8 cellular contexts compared by ENCODE assay signal in genomic region chr15:62549345-62549970, GRCh38.
DNase-seq lines count a peak whose midpoint lies in the region; ATAC-seq, FAIRE-seq and TF ChIP-seq lines count a peak whose summit lies in the region.

No MANE protein-coding gene starts in this region.

- H3K27ac ChIP-seq in A549 (no peak overlapping the region), coronary artery (no peak overlapping the region)

- DNase-seq in A549 (ENCODE audit: low read depth in 1 of 2, low spot score in 1 of 2) (peak; percentile 71 to 76), GM12865 (ENCODE audit: low read depth) (peak; percentile 39), RPMI7951 (ENCODE audit: low read depth) (peak; percentile 62), foreskin melanocyte (peak; percentile 17), coronary artery (ENCODE audit: low spot score) (no peak), T-helper 1 cell (no peak), activated gamma-delta T cell treated with Interleukin-2 at 50 U/mL for 16 hours (no peak)

- peaks cover 6% of the 10 kb centered on the region; the same call in 1 of the 3 replicates for H3K4me1 ChIP-seq in A549

- no peak for TF ChIP-seq EP300 in A549 (IDR thresholded peaks at IDR 0.05)

- TF ChIP-seq CTCF in A549 (IDR thresholded peaks at IDR 0.05), result peak; percentile 50
- peak; percentile 60 for TF ChIP-seq CTCF in GM12865 (IDR thresholded peaks at IDR 0.05; ENCODE audit: insufficient read depth, low read depth, low read length, missing control alignments)
- no peak for TF ChIP-seq CTCF in coronary artery (IDR thresholded peaks at IDR 0.05)

- H3K4me2 ChIP-seq in A549, result no peak overlapping the region

- H3K4me3 ChIP-seq in A549 (no peak overlapping the region), GM12865 (ENCODE audit: low read depth, low read length) (no peak overlapping the region), coronary artery (no peak overlapping the region)

- no peak for TF ChIP-seq POLR2A in A549 (IDR thresholded peaks at IDR 0.05; ENCODE audit: low read length)

- H3K9me3 ChIP-seq in A549, result no peaks in the 10 kb centered on the region

- peak; percentile 55 to 75 for TF ChIP-seq RAD21 in A549 (conservative IDR thresholded peaks at IDR 0.05 in 1 of 2, IDR thresholded peaks at IDR 0.05 in 1 of 2)

- FAIRE-seq in A549 (lab: Jason Lieb, UNC), result no peak

- peak; percentile 79 to 94 for ATAC-seq in A549
- ATAC-seq in HG02759 (IDR thresholded peaks at IDR 0.05; ENCODE audit: unreplicated experiment), result no peak

- CTCF ChIA-PET in A549 (lab: Yijun Ruan, JAX), result interaction anchor here (0.7 to 2.5 kb wide), 31 partner anchors 8 to 243 kb away, joined by 3 to 14 read pairs (median 3); no protein-coding TSS in a partner anchor

- whole genome bisulfite sequencing in A549 (ENCODE audit: missing lambda C conversion rate), result 42% methylated on average over 5 of the region's 5 CpGs

- POLR2A ChIA-PET in A549 (lab: Yijun Ruan, JAX), result interaction anchor here (0.6 kb wide), 1 partner anchor 107 kb away, joined by 3 read pairs; no protein-coding TSS in a partner anchor

TF ChIP-seq in A549, 52 proteins besides CTCF, POLR2A, EP300 and RAD21:
- peak; percentile 40; the same call in 2 of the 3 replicates for TF ChIP-seq SMC3 (IDR thresholded peaks at IDR 0.05)
- TF ChIP-seq PHF8 (IDR thresholded peaks at IDR 0.05; ENCODE audit: borderline replicate concordance, low read depth), result no peak
- TF ChIP-seq, protein P1, sequence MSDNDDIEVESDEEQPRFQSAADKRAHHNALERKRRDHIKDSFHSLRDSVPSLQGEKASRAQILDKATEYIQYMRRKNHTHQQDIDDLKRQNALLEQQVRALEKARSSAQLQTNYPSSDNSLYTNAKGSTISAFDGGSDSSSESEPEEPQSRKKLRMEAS (IDR thresholded peaks at IDR 0.05), result 0 out of 2 replicates have a peak, but pooled peaks have one; percentile 35

Comparison
In these comparisons a context has a peak if more than half of its experiments do, and no peak if none do; other contexts are left out.
1. DNase-seq: peak in A549 (2 of 2), GM12865 (single experiment), RPMI7951 (single experiment) and foreskin melanocyte (single experiment); none in coronary artery (single experiment), T-helper 1 cell (0 of 5) and activated gamma-delta T cell treated with Interleukin-2 at 50 U/mL for 16 hours (single experiment).